18 cellular contexts compared by ENCODE assay signal in genomic region chr7:155867734-155868400, GRCh38. TPM values are rescaled to one million over a fixed set of nuclear protein-coding genes. Genes with fewer than 3 reads are reported as not detected.
"Had no signal": no experiment of that assay in that cellular context is flagged by ENCODE, and none has a peak within 500 bp of the region (broad histone marks: within the 10 kb centered on the region; RNA-seq: fewer than 3 reads in every experiment).

No MANE protein-coding gene starts in this region.

- H3K27me3 ChIP-seq: thyroid gland had no signal

- H3K27ac Mint-ChIP-seq: activated naive CD4-positive, alpha-beta T cell treated with anti-CD3 and anti-CD28 coated beads, Interleukin-2, amount 50 U/mL, for 72 hours; memory B cell; naive B cell; stimulated activated memory B cell treated with anti-CD40 and anti-IgM and Interleukin-4, amounts not matched to agents 10 μg/mL and 1 μg/mL and 100 μg/mL, for 72 hours; T-helper 1 cell treated with Interleukin-12 subunit alpha and Interleukin-12 subunit beta and Interleukin-4 antibody, amounts not matched to agents 30 μg/mL and 1 μg/mL, for 36 hours had no signal

- DNase-seq: activated CD4-positive, alpha-beta T cell treated with anti-CD3 and anti-CD28 coated beads, Interleukin-2, amount 50 U/mL, for 1 hour; activated CD4-positive, CD25-positive, alpha-beta regulatory T cell treated with anti-CD3 and anti-CD28 coated beads, Interleukin-2, amount 50 U/mL, for 72 hours; activated gamma-delta T cell treated with Interleukin-2 at 50 U/mL for 16 hours; dorsolateral prefrontal cortex; foreskin melanocyte; kidney glomerular epithelial cell; naive B cell; psoas muscle; right cardiac atrium; stimulated activated CD4-positive, alpha-beta T cell treated with anti-CD3 and anti-CD28 coated beads, Interleukin-4, amount 100 ng/mL, for 4 hours; thyroid gland had no signal

- H3K4me3 Mint-ChIP-seq: memory B cell; naive B cell; neural crest cell; stimulated activated memory B cell treated with anti-CD40 and anti-IgM and Interleukin-4, amounts not matched to agents 10 μg/mL and 1 μg/mL and 100 μg/mL, for 72 hours; T-helper 1 cell treated with Interleukin-12 subunit alpha and Interleukin-12 subunit beta and Interleukin-4 antibody, amounts not matched to agents 30 μg/mL and 1 μg/mL, for 36 hours had no signal

- H3K4me1 Mint-ChIP-seq: memory B cell; naive B cell; neural crest cell; stimulated activated memory B cell treated with anti-CD40 and anti-IgM and Interleukin-4, amounts not matched to agents 10 μg/mL and 1 μg/mL and 100 μg/mL, for 72 hours had no signal

- H3K36me3 ChIP-seq: thyroid gland had no signal

- H3K4me1 ChIP-seq: psoas muscle, thyroid gland had no signal

- ATAC-seq: activated naive CD4-positive, alpha-beta T cell treated with anti-CD3 and anti-CD28 coated beads, Interleukin-2, amount 50 U/mL, for 72 hours; psoas muscle; right cardiac atrium; stimulated activated memory B cell treated with anti-CD40 and anti-IgM and Interleukin-4, amounts not matched to agents 10 μg/mL and 1 μg/mL and 100 μg/mL, for 72 hours had no signal

- H3K4me3 ChIP-seq: dorsolateral prefrontal cortex, psoas muscle, thyroid gland had no signal

- H3K9me3 ChIP-seq: psoas muscle, thyroid gland had no signal

- H3K36me3 Mint-ChIP-seq: activated naive CD4-positive, alpha-beta T cell treated with anti-CD3 and anti-CD28 coated beads, Interleukin-2, amount 50 U/mL, for 72 hours; memory B cell; naive B cell; stimulated activated memory B cell treated with anti-CD40 and anti-IgM and Interleukin-4, amounts not matched to agents 10 μg/mL and 1 μg/mL and 100 μg/mL, for 72 hours had no signal

- H3K27ac ChIP-seq: dorsolateral prefrontal cortex, psoas muscle, thyroid gland had no signal

- H3K9me3 Mint-ChIP-seq: activated naive CD4-positive, alpha-beta T cell treated with anti-CD3 and anti-CD28 coated beads, Interleukin-2, amount 50 U/mL, for 72 hours; stimulated activated memory B cell treated with anti-CD40 and anti-IgM and Interleukin-4, amounts not matched to agents 10 μg/mL and 1 μg/mL and 100 μg/mL, for 72 hours; T-helper 1 cell treated with Interleukin-12 subunit alpha and Interleukin-12 subunit beta and Interleukin-4 antibody, amounts not matched to agents 30 μg/mL and 1 μg/mL, for 36 hours had no signal

RNA-seq across cellular contexts. Expression of gene SHH, which starts 55.6 kb away (rescaled TPM):
- total RNA-seq: activated CD8-positive, alpha-beta memory T cell treated with anti-CD3 and anti-CD28 coated beads for 36 hours; activated naive CD4-positive, alpha-beta T cell treated with anti-CD3 and anti-CD28 coated beads, Interleukin-2, amount 50 U/mL, for 72 hours; neural crest cell; osteoblast; psoas muscle; right cardiac atrium; thyroid gland had no signal
- polyA plus RNA-seq: right cardiac atrium had no signal
